30 cellular contexts compared by ENCODE assay signal in genomic region chr17:46888727-46889126, GRCh38. TPM values are rescaled to one million over a fixed set of nuclear protein-coding genes. Genes with fewer than 3 reads are reported as not detected.
"Had no signal": no experiment of that assay in that cellular context is flagged by ENCODE, and none has a peak within 500 bp of the region (broad histone marks: within the 10 kb centered on the region; RNA-seq: fewer than 3 reads in every experiment).

No MANE protein-coding gene starts in this region.

- ATAC-seq: effector memory CD8-positive, alpha-beta T cell; esophagus mucosa; gastrocnemius medialis; heart right ventricle; left lung; left ventricle myocardium superior; lower lobe of right lung; mucosa of descending colon had no signal

- H3K4me3 ChIP-seq: colonic mucosa, esophagus squamous epithelium, gastrocnemius medialis, heart right ventricle, left lung, lower lobe of right lung, mucosa of descending colon had no signal

- DNase-seq: colonic mucosa; cortex of kidney; effector CD8-positive, alpha-beta T cell; effector memory CD8-positive, alpha-beta T cell; endodermal cell; esophagus squamous epithelium; foreskin fibroblast; foreskin melanocyte; gastrocnemius medialis; glutamatergic neuron; head of caudate nucleus; heart right ventricle; hippocampal formation; left cardiac atrium; left lung; left ventricle myocardium superior; lower lobe of right lung; mesenchymal stem cell; mucosa of descending colon; naive B cell had no signal

- H3K4me1 ChIP-seq: colonic mucosa, esophagus squamous epithelium, gastrocnemius medialis, lower lobe of right lung had no signal

- H3K27me3 ChIP-seq: colonic mucosa had no signal

- H3K27ac ChIP-seq: colonic mucosa, epithelial cell of prostate, esophagus squamous epithelium, gastrocnemius medialis, heart right ventricle, left lung, lower lobe of right lung had no signal

- FAIRE-seq: endometrium, islet of Langerhans, keratinocyte had no signal

- H3K36me3 ChIP-seq: colonic mucosa, esophagus squamous epithelium, gastrocnemius medialis, heart right ventricle, left lung, lower lobe of right lung had no signal

- H3K9me3 ChIP-seq: colonic mucosa, esophagus squamous epithelium, gastrocnemius medialis, heart right ventricle, left lung, lower lobe of right lung, mucosa of descending colon had no signal

RNA-seq across cellular contexts. Expression of gene WNT9B, which starts 37.3 kb away (rescaled TPM):
- total RNA-seq: colonic mucosa, dermis microvascular lymphatic vessel endothelial cell, esophagus mucosa, glomerular endothelial cell, kidney epithelial cell, lung microvascular endothelial cell, myocyte had no signal
- polyA plus RNA-seq: keratinocyte had no signal
